Comparison of ENCODE assay signal across 8 cellular contexts in the genomic region with DNA sequence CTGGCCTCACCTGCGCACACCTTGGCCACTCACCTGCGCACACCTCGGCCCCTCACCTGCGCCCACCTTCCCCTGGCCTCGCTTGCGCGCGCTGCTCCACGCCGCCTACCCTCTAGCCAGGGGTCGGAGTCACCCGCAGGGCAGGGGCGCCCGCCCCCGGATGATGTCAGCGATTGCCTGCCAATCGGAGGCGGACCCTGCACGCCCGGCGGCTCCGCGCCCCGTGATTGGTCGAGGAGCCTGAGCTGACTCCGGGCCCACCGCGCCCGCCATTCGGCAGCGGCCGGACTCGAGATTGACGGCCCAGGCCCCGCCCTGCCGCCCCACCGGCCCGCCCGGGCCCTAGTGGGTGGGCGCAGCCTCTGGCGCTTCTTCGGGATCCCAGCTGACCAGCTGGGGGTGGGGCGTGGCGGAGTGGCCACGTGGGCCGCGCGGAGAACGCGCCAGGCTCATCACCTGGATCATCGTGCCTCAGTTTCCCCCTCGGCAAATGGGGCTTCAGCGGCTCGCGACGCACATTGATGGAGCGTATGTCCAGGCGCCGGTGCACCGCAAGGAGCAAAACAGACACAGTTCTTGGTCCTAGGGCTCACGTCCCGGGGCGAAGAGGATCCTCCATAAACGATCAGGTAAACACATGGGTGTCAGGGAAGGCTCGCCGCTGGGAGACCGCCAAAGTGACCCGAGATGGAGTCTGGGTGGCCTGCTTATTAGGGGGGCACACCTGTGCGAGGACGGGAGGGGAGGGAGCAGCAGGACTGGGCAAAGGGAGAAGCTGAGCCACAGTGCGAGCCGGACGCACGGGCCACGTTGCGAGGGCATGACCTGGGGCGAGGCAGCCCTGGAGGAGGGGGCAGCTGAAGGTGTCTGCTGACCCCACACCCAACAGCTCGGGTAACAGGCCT. TPM values are rescaled to one million over a fixed set of nuclear protein-coding genes. Genes with fewer than 3 reads are reported as not detected.
DNase-seq lines count a peak whose midpoint lies in the region; ATAC-seq and TF ChIP-seq lines count a peak whose summit lies in the region.

A gene with protein sequence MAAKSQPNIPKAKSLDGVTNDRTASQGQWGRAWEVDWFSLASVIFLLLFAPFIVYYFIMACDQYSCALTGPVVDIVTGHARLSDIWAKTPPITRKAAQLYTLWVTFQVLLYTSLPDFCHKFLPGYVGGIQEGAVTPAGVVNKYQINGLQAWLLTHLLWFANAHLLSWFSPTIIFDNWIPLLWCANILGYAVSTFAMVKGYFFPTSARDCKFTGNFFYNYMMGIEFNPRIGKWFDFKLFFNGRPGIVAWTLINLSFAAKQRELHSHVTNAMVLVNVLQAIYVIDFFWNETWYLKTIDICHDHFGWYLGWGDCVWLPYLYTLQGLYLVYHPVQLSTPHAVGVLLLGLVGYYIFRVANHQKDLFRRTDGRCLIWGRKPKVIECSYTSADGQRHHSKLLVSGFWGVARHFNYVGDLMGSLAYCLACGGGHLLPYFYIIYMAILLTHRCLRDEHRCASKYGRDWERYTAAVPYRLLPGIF (minus strand): TSS at position 137 of the 905 bp plus-strand sequence. CDS start 3,441 bp downstream, outside the sequence.

- no peaks in the 10 kb centered on the region for H3K27me3 ChIP-seq in left ventricle myocardium inferior (ENCODE audit: low read depth)
- no peaks in the 10 kb centered on the region for H3K27me3 ChIP-seq in prostate gland (replicated peaks; ENCODE audit: insufficient read depth)

- H3K4me1 Mint-ChIP-seq in T-helper 17 cell = peaks cover 31% of the 10 kb centered on the region

- H3K4me3 ChIP-seq in left ventricle myocardium inferior (peak within 1 kb of the TSS; percentile 76), prostate gland (peak within 1 kb of the TSS; percentile 70 to 71), urinary bladder (ENCODE audit: low read depth, low read length) (peak within 1 kb of the TSS; percentile 70)

- H3K9me3 ChIP-seq in T-helper 17 cell (ENCODE audit: control insufficient read depth, low read length, poor library complexity, severe bottlenecking) = no peaks in the 10 kb centered on the region
- peaks cover 11% of the 10 kb centered on the region for H3K9me3 ChIP-seq in left ventricle myocardium inferior (replicated peaks)
- no peaks in the 10 kb centered on the region for H3K9me3 ChIP-seq in prostate gland

- TF ChIP-seq CTCF in left ventricle myocardium inferior (IDR thresholded peaks at IDR 0.05; ENCODE audit: borderline replicate concordance) (peak; percentile 30), prostate gland (IDR thresholded peaks at IDR 0.05) (peak in 1 of 4 experiments; percentile 38)

- peaks cover 6% of the 10 kb centered on the region for H3K36me3 Mint-ChIP-seq in T-helper 17 cell (ENCODE audit: low read depth)

- intact Hi-C loops in left ventricle myocardium inferior (cut with micrococcal nuclease) = no loop called here
- intact Hi-C loops in prostate gland (cut with DNase I) = no loop called here

- H3K4me3 Mint-ChIP-seq in T-helper 17 cell = peak within 1 kb of the TSS; percentile 95

- TF ChIP-seq POLR2A in prostate gland (IDR thresholded peaks at IDR 0.05) = peak; percentile 55

- ATAC-seq in GM18499 (IDR thresholded peaks at IDR 0.05; ENCODE audit: insufficient read depth, unreplicated experiment) (peak; percentile 42), HG02938 (IDR thresholded peaks at IDR 0.05; ENCODE audit: unreplicated experiment) (peak; percentile 60), T-helper 17 cell (peak; percentile 80)

- H3K36me3 ChIP-seq in left ventricle myocardium inferior = peaks cover 30% of the 10 kb centered on the region
- no peaks in the 10 kb centered on the region for H3K36me3 ChIP-seq in prostate gland
- H3K36me3 ChIP-seq in urinary bladder (ENCODE audit: insufficient read depth) = no peaks in the 10 kb centered on the region

- DNase-seq in NCI-H187 (lab: John Stamatoyannopoulos, UW) (peak; percentile 83 to 92), T-helper 17 cell (peak; percentile 88 to 93 (median 90)), amygdala (lab: John Stamatoyannopoulos, UW) (peak in 55 of 56 donors; percentile 60 to 99 (median 91)), left ventricle myocardium inferior (peak; percentile 96), prostate gland (ENCODE audit: low spot score) (peak; percentile 94)

- no peaks in the 10 kb centered on the region for H3K27me3 Mint-ChIP-seq in T-helper 17 cell

- H3K4me1 ChIP-seq in left ventricle myocardium inferior (peaks cover 45% of the 10 kb centered on the region), prostate gland (replicated peaks) (peaks cover 12% of the 10 kb centered on the region), urinary bladder (ENCODE audit: insufficient read depth) (no peaks in the 10 kb centered on the region)

- under 1% methylated on average over 32 of the region's 78 CpGs for WGBS in prostate gland
- WGBS in urinary bladder = under 1% methylated on average over 78 of the region's 78 CpGs

- H3K27ac Mint-ChIP-seq in T-helper 17 cell = peak within 1 kb of the TSS; percentile 99

- H3K27ac ChIP-seq in left ventricle myocardium inferior (replicated peaks) (peak within 1 kb of the TSS; percentile 66), prostate gland (peak within 1 kb of the TSS; percentile 85 to 89), urinary bladder (ENCODE audit: low read depth) (peak within 1 kb of the TSS; percentile 49)

RNA-seq across cellular contexts. Expression of the gene that starts here (rescaled TPM):
- total RNA-seq in T-helper 17 cell = 10 to 100 TPM; 16.8 to 26.7 TPM
- 39.1 TPM for total RNA-seq in left ventricle myocardium inferior
- total RNA-seq in prostate gland = 10 to 100 TPM; 29.5 to 93.9 TPM
- total RNA-seq in urinary bladder = 8.5 TPM
- 11.3 TPM for polyA plus RNA-seq in urinary bladder

Comparison
In these comparisons a context has a peak if more than half of its experiments do, and no peak if none do; other contexts are left out.
1. Peak in every context shown above with its lines: DNase-seq, ATAC-seq, H3K4me3 ChIP-seq and H3K27ac ChIP-seq.